28 cellular contexts compared by ENCODE assay signal in genomic region chr9:91712811-91713210, GRCh38.
DNase-seq lines count a peak whose midpoint lies in the region; ATAC-seq, FAIRE-seq and TF ChIP-seq lines count a peak whose summit lies in the region.
"Had no signal": no experiment of that assay in that cellular context is flagged by ENCODE, and none has a peak within 500 bp of the region (broad histone marks: within the 10 kb centered on the region; RNA-seq: fewer than 3 reads in every experiment).

No MANE protein-coding gene starts in this region.

- peaks cover 5% of the 10 kb centered on the region; the same call in 1 of the 2 replicates for H3F3A ChIP-seq in MM.1S (ENCODE audit: insufficient read depth, low read length)

- H3K27ac ChIP-seq in MM.1S (ENCODE audit: low read length) (peak overlapping the region; percentile 6; the same call in 1 of the 2 replicates), GM12878 (ENCODE audit: control insufficient read depth, insufficient read depth) (peak overlapping the region; percentile 49), left ventricle myocardium inferior (replicated peaks) (no peak overlapping the region)
- H3K27ac ChIP-seq: BLaER1, breast epithelium, epithelial cell of prostate had no signal

- POLR2A ChIA-PET in GM12878 (lab: Charles Lee), result no interaction called here

- RAD21 ChIA-PET in GM12878 (lab: Charles Lee; ENCODE audit: unreplicated experiment), result no interaction called here

- no peak for FAIRE-seq in GM12878 (lab: Jason Lieb, UNC)
- FAIRE-seq: G401.6, keratinocyte, small intestine, TTC549 had no signal

- TF ChIP-seq EP300 in GM12878 (IDR thresholded peaks at IDR 0.05; ENCODE audit: borderline replicate concordance in 1 of 2, control insufficient read depth in 1 of 2, low read depth in 2 of 2, low read length in 2 of 2), result no peak

- no peak for TF ChIP-seq CTCF in MM.1S (IDR thresholded peaks at IDR 0.05; ENCODE audit: low read length)
- TF ChIP-seq CTCF in GM12878 (IDR thresholded peaks at IDR 0.05 in 2 of 3, conservative IDR thresholded peaks at IDR 0.05 in 1 of 3; ENCODE audit: control insufficient read depth in 2 of 3, extremely low read depth in 1 of 3, insufficient read depth in 1 of 3, low read depth in 3 of 3, low read length in 3 of 3), result no peak
- TF ChIP-seq CTCF in left ventricle myocardium inferior (IDR thresholded peaks at IDR 0.05; ENCODE audit: borderline replicate concordance), result no peak

- H3K4me3 ChIP-seq in MM.1S (ENCODE audit: low read length) (no peak overlapping the region), GM12878 (no peak overlapping the region), left ventricle myocardium inferior (no peak overlapping the region)
- H3K4me3 ChIP-seq: BLaER1, breast epithelium, HAP-1, MG63 had no signal

- H3K36me3 ChIP-seq in MM.1S (replicated peaks; ENCODE audit: insufficient read depth, low read length) (no peaks in the 10 kb centered on the region), GM12878 (ENCODE audit: control insufficient read depth in 2 of 2, insufficient read depth in 2 of 2, low read length in 1 of 2) (no peaks in the 10 kb centered on the region), left ventricle myocardium inferior (no peaks in the 10 kb centered on the region)
- H3K36me3 ChIP-seq: BLaER1, breast epithelium, HAP-1, MG63 had no signal

- intact Hi-C loops in GM12878 (cut with micrococcal nuclease; ENCODE audit: unreplicated experiment), result no loop called here
- intact Hi-C loops in left ventricle myocardium inferior (cut with micrococcal nuclease), result no loop called here

- TF ChIP-seq RAD21 in GM12878 (IDR thresholded peaks at IDR 0.05; ENCODE audit: insufficient read depth, low read depth, low read length), result no peak

- no peak overlapping the region for H3K9ac ChIP-seq in MM.1S (ENCODE audit: low read length)
- no peak overlapping the region for H3K9ac ChIP-seq in GM12878 (ENCODE audit: control insufficient read depth, insufficient read depth, low read length)
- H3K9ac ChIP-seq: BLaER1 had no signal

- WGBS in GM12878 (ENCODE audit: insufficient coverage, insufficient replicate concordance, low lambda C conversion rate, missing lambda C conversion rate), result 88% methylated on average over 7 of the region's 7 CpGs

- no TSS peak for BruUV-seq in GM12878 (replicated peaks; lab: Mats Ljungman, UMichigan)

- H3K4me1 Mint-ChIP-seq in activated naive CD4-positive, alpha-beta T cell treated with anti-CD3 and anti-CD28 coated beads, Interleukin-2, amount 50 U/mL, for 24 hours, result no peaks in the 10 kb centered on the region
- H3K4me1 Mint-ChIP-seq in stimulated activated effector memory CD8-positive, alpha-beta T cell treated with anti-CD3 and anti-CD28 coated beads, Interleukin-12 subunit alpha, Interleukin-12 subunit beta, amount 100 ng/mL, for 72 hours, result no peaks in the 10 kb centered on the region

- no peaks in the 10 kb centered on the region for H3K9me2 ChIP-seq in MM.1S (replicated peaks; ENCODE audit: insufficient read depth, low read length)

- DNase-seq in activated naive CD4-positive, alpha-beta T cell treated with anti-CD3 and anti-CD28 coated beads, Interleukin-2, amount 50 U/mL, for 72 hours (ENCODE audit: low spot score in 2 of 2), result no peak
- DNase-seq in MM.1S (no peak), GM12878 (ENCODE audit: low read depth, low spot score) (no peak), left ventricle myocardium inferior (no peak), NCI-H146 (lab: John Stamatoyannopoulos, UW) (no peak)
- no peak for DNase-seq in stimulated activated effector memory CD8-positive, alpha-beta T cell treated with anti-CD3 and anti-CD28 coated beads, Interleukin-12 subunit alpha, Interleukin-12 subunit beta, amount 100 ng/mL, for 72 hours (ENCODE audit: low spot score in 2 of 2)
- DNase-seq: activated CD4-positive, alpha-beta T cell treated with anti-CD3 and anti-CD28 coated beads for 1 hour; activated CD8-positive, alpha-beta memory T cell treated with anti-CD3 and anti-CD28 coated beads for 24 hours; activated T-cell treated with anti-CD3 and anti-CD28 coated beads, Interleukin-2, amount 50 U/mL, for 1 hour; amniotic stem cell; MG63; NCI-H2081; NCI-H774; stimulated activated CD4-positive, alpha-beta T cell treated with anti-CD3 and anti-CD28 coated beads, Interleukin-1b, Interleukin-23, amount 100 ng/mL, for 48 hours; stimulated activated CD8-positive, alpha-beta memory T cell treated with anti-CD3 and anti-CD28 coated beads, Interleukin-4, amount 100 ng/mL, for 48 hours; trophoblast cell had no signal

- H3K4me3 Mint-ChIP-seq in activated naive CD4-positive, alpha-beta T cell treated with anti-CD3 and anti-CD28 coated beads, Interleukin-2, amount 50 U/mL, for 24 hours, result no peak overlapping the region
- H3K4me3 Mint-ChIP-seq in stimulated activated effector memory CD8-positive, alpha-beta T cell treated with anti-CD3 and anti-CD28 coated beads, Interleukin-12 subunit alpha, Interleukin-12 subunit beta, amount 100 ng/mL, for 72 hours, result no peak overlapping the region

- H3K27me3 ChIP-seq in MM.1S (replicated peaks; ENCODE audit: insufficient read depth, low read length) (no peaks in the 10 kb centered on the region), GM12878 (replicated peaks in 1 of 2; ENCODE audit: control insufficient read depth in 2 of 2, insufficient read depth in 2 of 2, low read length in 1 of 2) (no peaks in the 10 kb centered on the region), left ventricle myocardium inferior (ENCODE audit: low read depth) (peaks cover 9% of the 10 kb centered on the region)
- H3K27me3 ChIP-seq: BLaER1, breast epithelium, MG63 had no signal

- H3K9me3 ChIP-seq in MM.1S (replicated peaks; ENCODE audit: insufficient read depth, low read length) (no peaks in the 10 kb centered on the region), GM12878 (replicated peaks; ENCODE audit: control insufficient read depth, insufficient read depth, low read length) (peaks cover 2% of the 10 kb centered on the region; the same call in 2 of the 3 replicates), left ventricle myocardium inferior (replicated peaks) (peaks cover 9% of the 10 kb centered on the region)
- H3K9me3 ChIP-seq: HAP-1, MG63 had no signal

- H3K79me2 ChIP-seq in MM.1S (ENCODE audit: low read length), result no peaks in the 10 kb centered on the region
- no peaks in the 10 kb centered on the region for H3K79me2 ChIP-seq in GM12878 (ENCODE audit: control insufficient read depth, insufficient read depth, low read length)

- H3K36me3 Mint-ChIP-seq in activated naive CD4-positive, alpha-beta T cell treated with anti-CD3 and anti-CD28 coated beads, Interleukin-2, amount 50 U/mL, for 24 hours, result no peaks in the 10 kb centered on the region
- peaks cover 9 to 11% of the 10 kb centered on the region in 2 donors for H3K36me3 Mint-ChIP-seq in activated naive CD4-positive, alpha-beta T cell treated with anti-CD3 and anti-CD28 coated beads, Interleukin-2, amount 50 U/mL, for 72 hours
- peaks cover 4% of the 10 kb centered on the region for H3K36me3 Mint-ChIP-seq in stimulated activated effector memory CD8-positive, alpha-beta T cell treated with anti-CD3 and anti-CD28 coated beads, Interleukin-12 subunit alpha, Interleukin-12 subunit beta, amount 100 ng/mL, for 72 hours

- peaks cover 28% of the 10 kb centered on the region for H3K27me3 Mint-ChIP-seq in activated naive CD4-positive, alpha-beta T cell treated with anti-CD3 and anti-CD28 coated beads, Interleukin-2, amount 50 U/mL, for 24 hours

- ATAC-seq in activated naive CD4-positive, alpha-beta T cell treated with anti-CD3 and anti-CD28 coated beads, Interleukin-2, amount 50 U/mL, for 72 hours, result no peak
- ATAC-seq in GM12878 (no peak), HG03439 (IDR thresholded peaks at IDR 0.05; ENCODE audit: unreplicated experiment) (no peak)
- ATAC-seq in stimulated activated effector memory CD8-positive, alpha-beta T cell treated with anti-CD3 and anti-CD28 coated beads, Interleukin-12 subunit alpha, Interleukin-12 subunit beta, amount 100 ng/mL, for 72 hours, result no peak
- ATAC-seq: PC-3, Right ventricle myocardium inferior had no signal

- in situ Hi-C loops in GM12878 (cut with MboI), result no loop called here

- peak overlapping the region; percentile 5 for H3K27ac Mint-ChIP-seq in activated naive CD4-positive, alpha-beta T cell treated with anti-CD3 and anti-CD28 coated beads, Interleukin-2, amount 50 U/mL, for 24 hours
- no peak overlapping the region for H3K27ac Mint-ChIP-seq in activated naive CD4-positive, alpha-beta T cell treated with anti-CD3 and anti-CD28 coated beads, Interleukin-2, amount 50 U/mL, for 72 hours
- H3K27ac Mint-ChIP-seq in stimulated activated effector memory CD8-positive, alpha-beta T cell treated with anti-CD3 and anti-CD28 coated beads, Interleukin-12 subunit alpha, Interleukin-12 subunit beta, amount 100 ng/mL, for 72 hours, result peak overlapping the region; percentile 41

- TF ChIP-seq POLR2A in GM12878 (IDR thresholded peaks at IDR 0.05; ENCODE audit: low read depth, low read length), result no peak

- SMC1A ChIA-PET in GM12878 (lab: Charles Lee; ENCODE audit: uncharacterized antibody, unreplicated experiment), result no interaction called here

- no peaks in the 10 kb centered on the region for H4K20me1 ChIP-seq in MM.1S (ENCODE audit: insufficient read depth, low read length)
- H4K20me1 ChIP-seq in GM12878 (ENCODE audit: control insufficient read depth, insufficient read depth), result no peaks in the 10 kb centered on the region
- H4K20me1 ChIP-seq: BLaER1 had no signal

- CTCF ChIA-PET in GM12878 (lab: Yijun Ruan, JAX), result interaction anchor here (0.6 kb wide), 1 partner anchor 917 kb away, joined by 3 read pairs; no protein-coding TSS in a partner anchor

- H2AFZ ChIP-seq in MM.1S (ENCODE audit: low read length) (no peak overlapping the region), GM12878 (ENCODE audit: control insufficient read depth, low read depth, low read length) (peak overlapping the region; percentile 77; the same call in 1 of the 2 replicates)

- H3K4me1 ChIP-seq in MM.1S (ENCODE audit: low read length) (no peaks in the 10 kb centered on the region), GM12878 (ENCODE audit: control insufficient read depth, insufficient read depth, low read length) (peaks cover 15% of the 10 kb centered on the region), left ventricle myocardium inferior (no peaks in the 10 kb centered on the region)

- H3K4me2 ChIP-seq in MM.1S (ENCODE audit: low read depth, low read length), result peak overlapping the region; percentile 27; the same call in 1 of the 2 replicates
- peak overlapping the region; percentile 21; the same call in 1 of the 2 replicates for H3K4me2 ChIP-seq in GM12878 (ENCODE audit: control insufficient read depth, insufficient read depth)

- H3K9me3 Mint-ChIP-seq in activated naive CD4-positive, alpha-beta T cell treated with anti-CD3 and anti-CD28 coated beads, Interleukin-2, amount 50 U/mL, for 24 hours, result peaks cover 8% of the 10 kb centered on the region
- peaks cover 6 to 7% of the 10 kb centered on the region in 2 donors for H3K9me3 Mint-ChIP-seq in activated naive CD4-positive, alpha-beta T cell treated with anti-CD3 and anti-CD28 coated beads, Interleukin-2, amount 50 U/mL, for 72 hours
- no peaks in the 10 kb centered on the region for H3K9me3 Mint-ChIP-seq in stimulated activated effector memory CD8-positive, alpha-beta T cell treated with anti-CD3 and anti-CD28 coated beads, Interleukin-12 subunit alpha, Interleukin-12 subunit beta, amount 100 ng/mL, for 72 hours

TF ChIP-seq in GM12878, 131 proteins besides CTCF, POLR2A, EP300 and RAD21 (continues in another document):
- no peak for TF ChIP-seq SPI1 (IDR thresholded peaks at IDR 0.05; ENCODE audit: borderline replicate concordance, insufficient read depth, low read depth, low read length)

Comparison
In these comparisons a context has a peak if more than half of its experiments do, and no peak if none do; other contexts are left out.
1. H3K27ac Mint-ChIP-seq: peak in activated naive CD4-positive, alpha-beta T cell treated with anti-CD3 and anti-CD28 coated beads, Interleukin-2, amount 50 U/mL, for 24 hours (single experiment) and stimulated activated effector memory CD8-positive, alpha-beta T cell treated with anti-CD3 and anti-CD28 coated beads, Interleukin-12 subunit alpha, Interleukin-12 subunit beta, amount 100 ng/mL, for 72 hours (single experiment); none in activated naive CD4-positive, alpha-beta T cell treated with anti-CD3 and anti-CD28 coated beads, Interleukin-2, amount 50 U/mL, for 72 hours (0 of 2).